25 cellular contexts compared by ENCODE assay signal in the genomic region with DNA sequence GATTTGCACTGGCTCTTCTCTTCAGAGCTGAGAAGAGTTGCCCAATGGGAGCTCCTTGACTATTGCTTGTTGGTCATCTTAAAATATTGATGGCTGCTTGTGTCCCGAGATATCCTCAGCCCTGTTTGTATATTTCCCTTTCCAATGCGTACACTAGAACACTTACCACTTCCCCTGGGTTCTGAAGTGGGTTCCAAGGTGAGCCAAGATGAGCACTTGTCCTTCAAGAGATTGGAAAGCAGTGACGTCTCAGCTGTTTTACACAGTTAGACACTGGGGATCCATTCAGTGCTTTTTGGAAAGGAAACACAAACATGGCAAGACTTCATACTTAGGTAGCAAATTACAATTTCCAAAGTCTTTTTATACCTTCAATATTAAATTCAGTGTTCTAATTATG.
DNase-seq lines count a peak whose midpoint lies in the region; ATAC-seq, FAIRE-seq and TF ChIP-seq lines count a peak whose summit lies in the region.
"Had no signal": no experiment of that assay in that cellular context is flagged by ENCODE, and none has a peak within 500 bp of the region (broad histone marks: within the 10 kb centered on the region; RNA-seq: fewer than 3 reads in every experiment).

No MANE protein-coding gene starts in this region.

- H3K27ac ChIP-seq in IMR-90 (ENCODE audit: insufficient read depth, low read length): no peak overlapping the region
- peak overlapping the region; percentile 40 to 74 (median 56) for H3K27ac ChIP-seq in thyroid gland
- H3K27ac ChIP-seq: BLaER1 had no signal

- no peaks in the 10 kb centered on the region for H3K9me1 ChIP-seq in IMR-90 (ENCODE audit: insufficient read depth, low read length)

- no peaks in the 10 kb centered on the region for H4K20me1 ChIP-seq in IMR-90 (ENCODE audit: insufficient read depth, low read length)
- H4K20me1 ChIP-seq: BLaER1 had no signal

- H3K27me3 ChIP-seq in IMR-90 (ENCODE audit: control insufficient read depth, insufficient read depth, low read length) (no peaks in the 10 kb centered on the region), bronchial epithelial cell (ENCODE audit: control insufficient read depth, insufficient read depth, low read length) (no peaks in the 10 kb centered on the region), thyroid gland (no peaks in the 10 kb centered on the region)
- H3K27me3 ChIP-seq: BE2C, BLaER1 had no signal

- H2BK20ac ChIP-seq in IMR-90 (ENCODE audit: low read depth, low read length): no peak overlapping the region

- no peak overlapping the region for H2BK5ac ChIP-seq in IMR-90 (ENCODE audit: low read depth, low read length, poor library complexity, severe bottlenecking)

- no peak overlapping the region for H3K4me2 ChIP-seq in IMR-90 (ENCODE audit: low read depth, low read length)
- H3K4me2 ChIP-seq: BLaER1 had no signal

- H3K36me3 ChIP-seq in IMR-90 (ENCODE audit: control insufficient read depth, insufficient read depth, low read length) (no peaks in the 10 kb centered on the region), bronchial epithelial cell (ENCODE audit: control insufficient read depth, insufficient read depth, low read length) (no peaks in the 10 kb centered on the region), thyroid gland (no peaks in the 10 kb centered on the region)
- H3K36me3 ChIP-seq: BE2C, BLaER1 had no signal

- TF ChIP-seq POLR2A in IMR-90 (IDR thresholded peaks at IDR 0.05; ENCODE audit: low read depth, low read length): no peak
- no peak for TF ChIP-seq POLR2A in thyroid gland (IDR thresholded peaks at IDR 0.05)

- H3K4me3 ChIP-seq in IMR-90 (ENCODE audit: insufficient read depth, low read depth, low read length): no peak overlapping the region
- no peak overlapping the region for H3K4me3 ChIP-seq in bronchial epithelial cell (ENCODE audit: low read depth, low read length)
- no peak overlapping the region for H3K4me3 ChIP-seq in thyroid gland (replicated peaks in 1 of 3)
- H3K4me3 ChIP-seq: BLaER1, GM12878 had no signal

- no peak for TF ChIP-seq RAD21 in IMR-90 (IDR thresholded peaks at IDR 0.05; ENCODE audit: low read length)

- no peak overlapping the region for H3K4ac ChIP-seq in IMR-90 (ENCODE audit: low read depth, low read length)

- FAIRE-seq in bronchial epithelial cell (lab: Jason Lieb, UNC): peak; percentile 28
- FAIRE-seq: A204.1, GM12878, GM12892, GM18507 had no signal

- no peak overlapping the region for H3K9ac ChIP-seq in IMR-90 (ENCODE audit: low read depth, low read length)
- H3K9ac ChIP-seq: BLaER1 had no signal

- no peaks in the 10 kb centered on the region for H3K79me1 ChIP-seq in IMR-90 (ENCODE audit: low read depth in 1 of 2, low read length in 2 of 2)

- H3K14ac ChIP-seq in IMR-90 (replicated peaks; ENCODE audit: low read depth, low read length): no peak overlapping the region

- no peak overlapping the region for H3K23ac ChIP-seq in IMR-90 (ENCODE audit: low read depth, low read length)

- 0 out of 2 replicates have a peak overlapping the region, but pooled peaks have one; percentile 14 for H2BK120ac ChIP-seq in IMR-90 (ENCODE audit: low read depth, low read length)

- intact Hi-C loops in IMR-90 (cut with micrococcal nuclease) (no loop called here), thyroid gland (cut with DNase I) (no loop called here)

- H2BK15ac ChIP-seq in IMR-90 (ENCODE audit: low read depth, low read length): no peak overlapping the region

- no peaks in the 10 kb centered on the region for H3K9me3 ChIP-seq in IMR-90 (ENCODE audit: control insufficient read depth, insufficient read depth, low read length)
- no peaks in the 10 kb centered on the region for H3K9me3 ChIP-seq in thyroid gland
- H3K9me3 ChIP-seq: BE2C, BLaER1 had no signal

- no peak overlapping the region for H4K5ac ChIP-seq in IMR-90 (ENCODE audit: low read depth, low read length)

- BruUV-seq in IMR-90 (replicated peaks; lab: Mats Ljungman, UMichigan): no TSS peak

- no peak overlapping the region for H2AFZ ChIP-seq in IMR-90 (replicated peaks; ENCODE audit: low read length, poor library complexity)

- no peak overlapping the region for H4K91ac ChIP-seq in IMR-90 (ENCODE audit: insufficient read depth, low read depth, low read length)

- DNase-seq in IMR-90 (no peak), bronchial epithelial cell (ENCODE audit: low read depth) (no peak), thyroid gland (peak; percentile 69 to 76)
- DNase-seq: 8988T; ACHN; BE2C; C1 segment of cervical spinal cord; CD4-positive, alpha-beta memory T cell; CD4-positive, CD25-positive, alpha-beta regulatory T cell; CD8-positive, alpha-beta memory T cell; COR-L47; DMS 273 treated with DMSO at 0.1 percent for 48 hours; DMS153; DMS53; DMS79; DND-41; EL; GDM1 had no signal

- H2AK5ac ChIP-seq in IMR-90 (ENCODE audit: low read depth, low read length): peak overlapping the region; percentile 17; the same call in 1 of the 2 replicates

- TF ChIP-seq CTCF in IMR-90 (conservative IDR thresholded peaks at IDR 0.05; ENCODE audit: low read depth, low read length) (no peak), bronchial epithelial cell (IDR thresholded peaks at IDR 0.05; ENCODE audit: insufficient read depth, low read length, severe bottlenecking) (no peak), thyroid gland (IDR thresholded peaks at IDR 0.05) (no peak)

- ATAC-seq in IMR-90 (ENCODE audit: low read depth) (no peak), GM21367 (IDR thresholded peaks at IDR 0.05; ENCODE audit: unreplicated experiment) (no peak), GM19328 (IDR thresholded peaks at IDR 0.05; ENCODE audit: unreplicated experiment) (no peak)
- ATAC-seq: GM12878 had no signal

- CTCF ChIA-PET in IMR-90 (lab: Yijun Ruan, JAX): no interaction called here

- 71% methylated on average over 1 of the region's 3 CpGs; no CpG with 5 or more reads in 1 of the 2 experiments for WGBS in IMR-90 (ENCODE audit: extremely low coverage in 2 of 2, insufficient read length in 1 of 2), 2 experiments
- WGBS in thyroid gland, 2 donors: 27 to 41% methylated on average over 3 of the region's 3 CpGs

- dilution Hi-C loops in IMR-90 (cut with HindIII; ENCODE audit: low sequenced_read_pairs, unreplicated experiment): no loop called here

- H4K8ac ChIP-seq in IMR-90 (ENCODE audit: low read depth in 2 of 2, low read length in 2 of 2): no peak overlapping the region

- POLR2A ChIA-PET in IMR-90 (lab: Charles Lee; ENCODE audit: unreplicated experiment): interaction anchor here (0.6 kb wide), 1 partner anchor 18 kb away, joined by 4 read pairs; no protein-coding TSS in a partner anchor

- H3K4me1 ChIP-seq in IMR-90 (ENCODE audit: control insufficient read depth, insufficient read depth, low read length) (no peaks in the 10 kb centered on the region), thyroid gland (peaks cover 0 to 5% of the 10 kb centered on the region in 2 donors)
- H3K4me1 ChIP-seq: BE2C, BLaER1 had no signal

- in situ Hi-C loops in IMR-90 (cut with MboI; ENCODE audit: low sequenced_read_pairs): no loop called here

- H2AK9ac ChIP-seq in IMR-90 (replicated peaks; ENCODE audit: low read depth, low read length, poor library complexity): no peak overlapping the region

- no peak overlapping the region for H3K18ac ChIP-seq in IMR-90 (ENCODE audit: low read depth, low read length)

- no peak overlapping the region for H3K56ac ChIP-seq in IMR-90 (ENCODE audit: extremely low read depth, insufficient read depth, low read length)

TF ChIP-seq in IMR-90, 13 proteins besides CTCF, POLR2A, EP300 and RAD21:
- TF ChIP-seq, protein P1, sequence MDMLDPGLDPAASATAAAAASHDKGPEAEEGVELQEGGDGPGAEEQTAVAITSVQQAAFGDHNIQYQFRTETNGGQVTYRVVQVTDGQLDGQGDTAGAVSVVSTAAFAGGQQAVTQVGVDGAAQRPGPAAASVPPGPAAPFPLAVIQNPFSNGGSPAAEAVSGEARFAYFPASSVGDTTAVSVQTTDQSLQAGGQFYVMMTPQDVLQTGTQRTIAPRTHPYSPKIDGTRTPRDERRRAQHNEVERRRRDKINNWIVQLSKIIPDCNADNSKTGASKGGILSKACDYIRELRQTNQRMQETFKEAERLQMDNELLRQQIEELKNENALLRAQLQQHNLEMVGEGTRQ (IDR thresholded peaks at IDR 0.05; ENCODE audit: low read depth, low read length): no peak
- TF ChIP-seq MXI1 (IDR thresholded peaks at IDR 0.05; ENCODE audit: borderline replicate concordance, low read depth, low read length) (no peak), BHLHE40 (IDR thresholded peaks at IDR 0.05; ENCODE audit: low read depth, low read length) (no peak), RCOR1 (IDR thresholded peaks at IDR 0.05; ENCODE audit: insufficient replicate concordance, low read length) (no peak), CHD1 (IDR thresholded peaks at IDR 0.05; ENCODE audit: low read depth, low read length) (no peak), SMC3 (IDR thresholded peaks at IDR 0.05; ENCODE audit: low read depth, low read length) (no peak), FOS (IDR thresholded peaks at IDR 0.05; ENCODE audit: low read depth, low read length) (no peak), NFE2L2 (IDR thresholded peaks at IDR 0.05; ENCODE audit: low read depth, low read length) (no peak), MAFK (IDR thresholded peaks at IDR 0.05; ENCODE audit: low read depth, low read length) (no peak), MAZ (IDR thresholded peaks at IDR 0.05; ENCODE audit: borderline replicate concordance, low read depth, low read length) (no peak), RFX5 (IDR thresholded peaks at IDR 0.05; ENCODE audit: low read depth, low read length) (no peak), CEBPB (IDR thresholded peaks at IDR 0.05; ENCODE audit: low read depth, low read length) (no peak)
- TF ChIP-seq, protein P2, sequence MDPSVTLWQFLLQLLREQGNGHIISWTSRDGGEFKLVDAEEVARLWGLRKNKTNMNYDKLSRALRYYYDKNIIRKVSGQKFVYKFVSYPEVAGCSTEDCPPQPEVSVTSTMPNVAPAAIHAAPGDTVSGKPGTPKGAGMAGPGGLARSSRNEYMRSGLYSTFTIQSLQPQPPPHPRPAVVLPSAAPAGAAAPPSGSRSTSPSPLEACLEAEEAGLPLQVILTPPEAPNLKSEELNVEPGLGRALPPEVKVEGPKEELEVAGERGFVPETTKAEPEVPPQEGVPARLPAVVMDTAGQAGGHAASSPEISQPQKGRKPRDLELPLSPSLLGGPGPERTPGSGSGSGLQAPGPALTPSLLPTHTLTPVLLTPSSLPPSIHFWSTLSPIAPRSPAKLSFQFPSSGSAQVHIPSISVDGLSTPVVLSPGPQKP (IDR thresholded peaks at IDR 0.05; ENCODE audit: borderline replicate concordance, low read depth, low read length): no peak
TF ChIP-seq in IMR-90: peak in this region for 0.

Comparison
In these comparisons a context has a peak if more than half of its experiments do, and no peak if none do; other contexts are left out.
1. DNase-seq: peak in thyroid gland (2 of 2); none in IMR-90 (single experiment) and bronchial epithelial cell (single experiment).